9 cellular contexts compared by ENCODE assay signal in genomic region chr6:145749632-145750031, GRCh38. TPM values are rescaled to one million over a fixed set of nuclear protein-coding genes. Genes with fewer than 3 reads are reported as not detected.
DNase-seq lines count a peak whose midpoint lies in the region; ATAC-seq, FAIRE-seq and TF ChIP-seq lines count a peak whose summit lies in the region.
"Had no signal": no experiment of that assay in that cellular context is flagged by ENCODE, and none has a peak within 500 bp of the region (broad histone marks: within the 10 kb centered on the region; RNA-seq: fewer than 3 reads in every experiment).

No MANE protein-coding gene starts in this region.

- WGBS in IMR-90 (ENCODE audit: extremely low coverage in 2 of 2, insufficient read length in 1 of 2), 2 experiments, result no CpG with 5 or more reads among the region's 1 CpG

- CTCF ChIA-PET in MCF 10A (lab: Yijun Ruan, JAX), result no interaction called here
- CTCF ChIA-PET in IMR-90 (lab: Yijun Ruan, JAX), result no interaction called here

- no peak overlapping the region for H3K4me3 Mint-ChIP-seq in MCF 10A (ENCODE audit: unreplicated experiment)

- TF ChIP-seq POLR2A in breast epithelium (IDR thresholded peaks at IDR 0.05) (no peak), IMR-90 (IDR thresholded peaks at IDR 0.05; ENCODE audit: low read depth, low read length) (no peak)

- H3K27me3 ChIP-seq in breast epithelium, result no peaks in the 10 kb centered on the region
- H3K27me3 ChIP-seq in IMR-90 (ENCODE audit: control insufficient read depth, insufficient read depth, low read length), result no peaks in the 10 kb centered on the region
- H3K27me3 ChIP-seq: BLaER1 treated with 17β-estradiol and CSF1 and Interleukin-3, amounts not matched to agents 10 nM and 100 nM had no signal

- H4K8ac ChIP-seq in IMR-90 (ENCODE audit: low read depth in 2 of 2, low read length in 2 of 2), result peak overlapping the region in 1 of 2 experiments; percentile 38; a peak in 1 of 4 replicates

- intact Hi-C loops in MCF 10A (cut with micrococcal nuclease), result no loop called here
- intact Hi-C loops in breast epithelium (cut with DNase I; ENCODE audit: low total_unique reads), result no loop called here
- intact Hi-C loops in IMR-90 (cut with micrococcal nuclease), result loop anchor here (1.0 kb wide), 1 partner anchor 13 kb away; no protein-coding TSS in a partner anchor

- no peak overlapping the region for H3K23ac ChIP-seq in IMR-90 (ENCODE audit: low read depth, low read length)

- H4K5ac ChIP-seq in IMR-90 (ENCODE audit: low read depth, low read length), result peak overlapping the region; percentile 41; the same call in 1 of the 2 replicates

- BruUV-seq in MCF 10A (replicated peaks; lab: Mats Ljungman, UMichigan), result no TSS peak
- BruUV-seq in IMR-90 (replicated peaks; lab: Mats Ljungman, UMichigan), result no TSS peak

- H3K27ac ChIP-seq in breast epithelium (no peak overlapping the region), IMR-90 (ENCODE audit: insufficient read depth, low read length) (peak overlapping the region; percentile 31; the same call in 1 of the 2 replicates), epithelial cell of prostate (peak overlapping the region; percentile 54)

- H3K9me3 Mint-ChIP-seq in MCF 10A (ENCODE audit: unreplicated experiment), result no peaks in the 10 kb centered on the region

- no peak overlapping the region for H3K56ac ChIP-seq in IMR-90 (ENCODE audit: extremely low read depth, insufficient read depth, low read length)

- H3K4me1 Mint-ChIP-seq in MCF 10A (ENCODE audit: insufficient read depth, unreplicated experiment), result peaks cover 21% of the 10 kb centered on the region

- H3K27ac Mint-ChIP-seq in MCF 10A (ENCODE audit: low read depth, unreplicated experiment), result no peak overlapping the region

- peak overlapping the region; percentile 86 for H3K18ac ChIP-seq in IMR-90 (ENCODE audit: low read depth, low read length)

- no peak overlapping the region for H2AK5ac ChIP-seq in IMR-90 (ENCODE audit: low read depth, low read length)

- H3K9me3 ChIP-seq in breast epithelium, result no peaks in the 10 kb centered on the region
- peaks cover 2% of the 10 kb centered on the region; the same call in 1 of the 2 replicates for H3K9me3 ChIP-seq in IMR-90 (ENCODE audit: control insufficient read depth, insufficient read depth, low read length)

- no peak overlapping the region for H3K4ac ChIP-seq in IMR-90 (ENCODE audit: low read depth, low read length)

- dilution Hi-C loops in IMR-90 (cut with HindIII; ENCODE audit: low sequenced_read_pairs, unreplicated experiment), result no loop called here

- TF ChIP-seq CTCF in MCF 10A (IDR thresholded peaks at IDR 0.05; ENCODE audit: unreplicated experiment) (no peak), breast epithelium (IDR thresholded peaks at IDR 0.05) (no peak), IMR-90 (conservative IDR thresholded peaks at IDR 0.05; ENCODE audit: low read depth, low read length) (no peak)

- H3K4me3 ChIP-seq in breast epithelium (no peak overlapping the region), IMR-90 (ENCODE audit: insufficient read depth, low read depth, low read length) (no peak overlapping the region)
- H3K4me3 ChIP-seq: BLaER1 treated with 17β-estradiol and CSF1 and Interleukin-3, amounts not matched to agents 10 nM and 100 nM had no signal

- no peak for TF ChIP-seq RAD21 in IMR-90 (IDR thresholded peaks at IDR 0.05; ENCODE audit: low read length)

- peak overlapping the region; percentile 82 for H2BK5ac ChIP-seq in IMR-90 (ENCODE audit: low read depth, low read length, poor library complexity, severe bottlenecking)

- H4K20me1 ChIP-seq in IMR-90 (ENCODE audit: insufficient read depth, low read length), result no peaks in the 10 kb centered on the region
- H4K20me1 ChIP-seq: BLaER1 treated with 17β-estradiol and CSF1 and Interleukin-3, amounts not matched to agents 10 nM and 100 nM had no signal

- H3K79me1 ChIP-seq in IMR-90 (ENCODE audit: low read depth in 1 of 2, low read length in 2 of 2), result no peaks in the 10 kb centered on the region

- POLR2A ChIA-PET in MCF 10A (lab: Yijun Ruan, JAX) (interaction anchor here (0.5 to 1.2 kb wide), 3 partner anchors 13 to 146 kb away, joined by 3 to 4 read pairs (median 3); partner anchors contain the start of gene EPM2A), IMR-90 (lab: Charles Lee; ENCODE audit: unreplicated experiment) (no interaction called here)

- H3K14ac ChIP-seq in IMR-90 (replicated peaks; ENCODE audit: low read depth, low read length), result no peak overlapping the region

- no peaks in the 10 kb centered on the region for H3K9me1 ChIP-seq in IMR-90 (ENCODE audit: insufficient read depth, low read length)

- no peak overlapping the region for H2AK9ac ChIP-seq in IMR-90 (replicated peaks; ENCODE audit: low read depth, low read length, poor library complexity)

- H3K36me3 ChIP-seq in breast epithelium (no peaks in the 10 kb centered on the region), IMR-90 (ENCODE audit: control insufficient read depth, insufficient read depth, low read length) (no peaks in the 10 kb centered on the region)
- H3K36me3 ChIP-seq: BLaER1 treated with 17β-estradiol and CSF1 and Interleukin-3, amounts not matched to agents 10 nM and 100 nM had no signal

- H2BK120ac ChIP-seq in IMR-90 (ENCODE audit: low read depth, low read length), result peak overlapping the region; percentile 34; the same call in 1 of the 2 replicates

- FAIRE-seq in urothelium cell line (lab: Jason Lieb, UNC), result no peak

- peak overlapping the region; percentile 71 for H3K4me2 ChIP-seq in IMR-90 (ENCODE audit: low read depth, low read length)

- in situ Hi-C loops in IMR-90 (cut with MboI; ENCODE audit: low sequenced_read_pairs), result loop anchor here (25.0 kb wide), 1 partner anchor 138 kb away; no protein-coding TSS in a partner anchor

- H3K4me1 ChIP-seq in breast epithelium, result no peaks in the 10 kb centered on the region
- no peaks in the 10 kb centered on the region; the same call in 1 of the 2 replicates for H3K4me1 ChIP-seq in IMR-90 (ENCODE audit: control insufficient read depth, insufficient read depth, low read length)

- H3K27me3 Mint-ChIP-seq in MCF 10A (ENCODE audit: insufficient read depth, unreplicated experiment), result no peaks in the 10 kb centered on the region

- peak; percentile 65 for DNase-seq in MCF 10A (ENCODE audit: unreplicated experiment)
- no peak for DNase-seq in breast epithelium (ENCODE audit: low spot score in 2 of 2)
- DNase-seq in IMR-90, result peak; percentile 85
- DNase-seq in epithelial cell of prostate (ENCODE audit: low read depth, low spot score), result peak; percentile 20
- peak; percentile 13 for DNase-seq in urothelium cell line (ENCODE audit: low spot score)
- DNase-seq in NCI-H345 (lab: John Stamatoyannopoulos, UW), result no peak

- no peak overlapping the region for H2AFZ ChIP-seq in IMR-90 (replicated peaks; ENCODE audit: low read length, poor library complexity)

- no peaks in the 10 kb centered on the region for H3K36me3 Mint-ChIP-seq in MCF 10A (ENCODE audit: insufficient read depth, unreplicated experiment)

- no peak overlapping the region for H4K91ac ChIP-seq in IMR-90 (ENCODE audit: insufficient read depth, low read depth, low read length)

- 0 out of 2 replicates have a peak overlapping the region, but pooled peaks have one; percentile 5 for H2BK20ac ChIP-seq in IMR-90 (ENCODE audit: low read depth, low read length)

- no peak overlapping the region for H2BK15ac ChIP-seq in IMR-90 (ENCODE audit: low read depth, low read length)

- no peak overlapping the region for H3K9ac ChIP-seq in IMR-90 (ENCODE audit: low read depth, low read length)
- H3K9ac ChIP-seq: BLaER1 treated with 17β-estradiol and CSF1 and Interleukin-3, amounts not matched to agents 10 nM and 100 nM had no signal

- ATAC-seq in IMR-90 (ENCODE audit: low read depth) (peak; percentile 98), GM21737 (IDR thresholded peaks at IDR 0.05; ENCODE audit: unreplicated experiment) (no peak), GM18907 (IDR thresholded peaks at IDR 0.05; ENCODE audit: unreplicated experiment) (no peak)

TF ChIP-seq in IMR-90, 13 proteins besides CTCF, POLR2A, EP300 and RAD21:
- no peak for TF ChIP-seq MXI1 (IDR thresholded peaks at IDR 0.05; ENCODE audit: borderline replicate concordance, low read depth, low read length)
- no peak for TF ChIP-seq CHD1 (IDR thresholded peaks at IDR 0.05; ENCODE audit: low read depth, low read length)
- peak; percentile 95 for TF ChIP-seq MAFK (IDR thresholded peaks at IDR 0.05; ENCODE audit: low read depth, low read length)
- TF ChIP-seq NFE2L2 (IDR thresholded peaks at IDR 0.05; ENCODE audit: low read depth, low read length), result peak; percentile 100

RNA-seq across cellular contexts. Expression of gene EPM2A, which starts 14.3 kb away (rescaled TPM):
- total RNA-seq in MCF 10A (2022), result 4.8 and 5.1 TPM in 2 replicates
- 10 to 100 TPM; 14.1 to 19.5 (median 15.7) TPM for total RNA-seq in breast epithelium
- 3.9 and 4.5 TPM in 2 replicates for total RNA-seq in IMR-90 (2012; rRNA removed)
- 2.1 and 2.4 TPM in 2 replicates for polyA plus RNA-seq in IMR-90 (2012; rRNA removed)
- 0.89 and 1.8 TPM in 2 replicates for polyA plus RNA-seq in IMR-90 (2012; cell fraction: cytosol; rRNA removed)
- 2.6 and 3.3 TPM in 2 replicates for polyA plus RNA-seq in IMR-90 (2012; cell fraction: nucleus; rRNA removed; ENCODE audit: low replicate concordance)

Comparison
In these comparisons a context has a peak if more than half of its experiments do, and no peak if none do; other contexts are left out.
1. DNase-seq: peak in MCF 10A (single experiment), IMR-90 (single experiment), epithelial cell of prostate (single experiment) and urothelium cell line (single experiment); none in breast epithelium (0 of 2) and NCI-H345 (single experiment).
2. H3K27ac ChIP-seq: peak in IMR-90 (single experiment) and epithelial cell of prostate (single experiment); none in breast epithelium (0 of 2).